ENCODE assay signal across 13 cellular contexts in the genomic region with DNA sequence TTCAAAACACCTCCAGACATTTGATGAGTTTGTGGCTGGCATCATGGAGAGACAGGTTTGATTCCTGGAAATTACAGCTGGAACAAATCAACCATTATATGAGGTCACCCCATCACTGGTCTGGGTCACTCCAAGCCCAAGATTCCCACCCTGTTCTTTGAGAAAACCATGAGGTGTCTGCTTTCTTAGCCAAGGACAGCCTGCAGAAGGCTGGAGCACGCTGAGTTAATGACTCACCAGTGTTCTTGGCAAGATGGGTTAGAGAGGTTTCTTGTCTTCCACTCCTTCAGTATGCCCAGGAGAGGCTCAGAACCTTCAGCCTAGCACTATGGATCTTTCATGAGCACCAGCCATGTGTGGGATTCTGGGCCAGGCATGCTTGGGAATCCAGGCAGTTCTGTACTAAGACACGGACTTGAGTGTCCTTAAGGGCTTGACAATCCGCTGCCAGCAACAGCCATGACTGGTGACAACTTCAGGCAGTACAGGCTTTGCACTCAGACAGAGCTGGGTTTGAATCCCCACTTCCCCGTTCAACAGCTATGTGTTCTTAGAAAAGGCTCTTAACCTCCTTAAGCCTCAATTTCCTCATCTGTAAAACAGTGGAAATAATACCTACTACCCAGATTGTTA. TPM values are rescaled to one million over a fixed set of nuclear protein-coding genes. Genes with fewer than 3 reads are reported as not detected.
DNase-seq lines count a peak whose midpoint lies in the region; FAIRE-seq and TF ChIP-seq lines count a peak whose summit lies in the region.
"Had no signal": no experiment of that assay in that cellular context is flagged by ENCODE, and none has a peak within 500 bp of the region (broad histone marks: within the 10 kb centered on the region; RNA-seq: fewer than 3 reads in every experiment).

No MANE protein-coding gene starts in this region.

- no peaks in the 10 kb centered on the region for H3K79me2 ChIP-seq in mammary epithelial cell (ENCODE audit: insufficient read depth, low read length)

- DNase-seq in AG04450 (ENCODE audit: low read depth, low spot score): peak; percentile 67
- peak; percentile 33 for DNase-seq in HTR-8/SVneo (ENCODE audit: insufficient read length, low spot score)
- DNase-seq in mammary epithelial cell: peak; percentile 96
- DNase-seq in islet precursor cell: peak; percentile 46
- no peak for DNase-seq in SK-N-DZ (ENCODE audit: low spot score)
- no peak for DNase-seq in amygdala (lab: John Stamatoyannopoulos, UW)
- no peak for DNase-seq in germinal center (ENCODE audit: low spot score)
- no peak for DNase-seq in ecto neural progenitor cell (ENCODE audit: low spot score)
- DNase-seq: activated CD4-positive, alpha-beta T cell treated with anti-CD3 and anti-CD28 coated beads for 36 hours; CD4-positive, CD25-positive, alpha-beta regulatory T cell had no signal

- no peak overlapping the region for H3K27ac ChIP-seq in AG04450 (ENCODE audit: low read depth, low read length)
- peak overlapping the region; percentile 55 for H3K27ac ChIP-seq in mammary epithelial cell (ENCODE audit: insufficient read depth, low read depth, low read length)

- H3K27me3 ChIP-seq in AG04450 (ENCODE audit: control insufficient read depth, insufficient read depth, low read length) (no peaks in the 10 kb centered on the region), mammary epithelial cell (ENCODE audit: insufficient read depth, low read length) (no peaks in the 10 kb centered on the region)

- H3K9me3 ChIP-seq in AG04450 (ENCODE audit: control insufficient read depth, insufficient read depth, low read length): no peaks in the 10 kb centered on the region; the same call in 1 of the 2 replicates
- H3K9me3 ChIP-seq in mammary epithelial cell (replicated peaks; ENCODE audit: insufficient read depth, low read length): no peaks in the 10 kb centered on the region

- no peak overlapping the region for H3K4me2 ChIP-seq in mammary epithelial cell (ENCODE audit: insufficient read depth, low read depth, low read length)

- H3K4me3 ChIP-seq in AG04450 (ENCODE audit: low read depth, low read length) (no peak overlapping the region), mammary epithelial cell (replicated peaks in 1 of 3; ENCODE audit: insufficient read depth in 1 of 3, low read depth in 2 of 3, low read length in 3 of 3) (no peak overlapping the region)

- 67% methylated on average over 4 of the region's 4 CpGs for WGBS in mammary epithelial cell (ENCODE audit: low coverage, missing lambda C conversion rate)

- no peak for FAIRE-seq in HTR-8/SVneo (lab: Jason Lieb, UNC)
- FAIRE-seq: frontal cortex had no signal

- intact Hi-C loops in mammary epithelial cell (cut with micrococcal nuclease): no loop called here

- H3K4me1 ChIP-seq in mammary epithelial cell (ENCODE audit: insufficient read depth, low read length): peaks cover 38% of the 10 kb centered on the region

- H3K9ac ChIP-seq in mammary epithelial cell (ENCODE audit: insufficient read depth, low read length): no peak overlapping the region

- TF ChIP-seq CTCF in AG04450 (IDR thresholded peaks at IDR 0.05; ENCODE audit: low read depth, low read length) (no peak), mammary epithelial cell (conservative IDR thresholded peaks at IDR 0.05 in 1 of 2, IDR thresholded peaks at IDR 0.05 in 1 of 2; ENCODE audit: extremely low read depth in 1 of 2, insufficient read depth in 1 of 2, low read depth in 1 of 2, low read length in 2 of 2) (no peak)

- in situ Hi-C loops in mammary epithelial cell (cut with MboI; ENCODE audit: low sequenced_read_pairs in 2 of 2): no loop called here

- no peaks in the 10 kb centered on the region for H3K36me3 ChIP-seq in mammary epithelial cell (ENCODE audit: insufficient read depth, low read length)

- dilution Hi-C loops in mammary epithelial cell (cut with HindIII; ENCODE audit: low sequenced_read_pairs): no loop called here

- H2AFZ ChIP-seq in mammary epithelial cell (ENCODE audit: low read depth, low read length): no peak overlapping the region

- POLR2A ChIA-PET in AG04450 (lab: Yijun Ruan, JAX): no interaction called here

- BruUV-seq in mammary epithelial cell (replicated peaks; lab: Mats Ljungman, UMichigan): no TSS peak

- no peaks in the 10 kb centered on the region for H4K20me1 ChIP-seq in mammary epithelial cell (ENCODE audit: insufficient read depth, low read length)

- CTCF ChIA-PET in AG04450 (lab: Charles Lee): interaction anchor here (0.8 to 6.0 kb wide), 2 partner anchors 47 to 161 kb away, joined by 3 to 30 read pairs; no protein-coding TSS in a partner anchor
- CTCF ChIA-PET in mammary epithelial cell (lab: Charles Lee; ENCODE audit: low non-redundant PET): interaction anchor here (0.8 kb wide), 1 partner anchor 56 kb away, joined by 4 read pairs; no protein-coding TSS in a partner anchor

RNA-seq across cellular contexts. Expression of gene GRHL3, which starts 43.9 kb away (rescaled TPM):
- polyA plus RNA-seq in AG04450 (2011; rRNA removed) (0.04 TPM in 1 of 2 replicates, not detected in the other), mammary epithelial cell (3.5 TPM)
- polyA minus RNA-seq in AG04450 (2011; rRNA and poly(A)+ RNA removed): not detected in 2 replicates
- 10 to 100 TPM in 1 of 2 donors, 1 to 10 TPM in 1; 1.3 to 15.3 TPM for total RNA-seq in mammary epithelial cell
- polyA minus RNA-seq in mammary epithelial cell: 1.1 TPM
- polyA plus RNA-seq in SK-N-DZ (2014; cell fraction: cytosol; rRNA removed): 0.10 TPM in 1 of 2 replicates, not detected in the other
- 0.15 TPM in 1 of 2 replicates, not detected in the other for polyA plus RNA-seq in SK-N-DZ (2014; cell fraction: nucleus; rRNA removed)
- total RNA-seq: activated CD4-positive, alpha-beta T cell treated with anti-CD3 and anti-CD28 coated beads for 36 hours; activated naive CD4-positive, alpha-beta T cell treated with anti-CD3 and anti-CD28 coated beads, Interleukin-2, amount 50 U/mL, for 72 hours; CD4-positive, CD25-positive, alpha-beta regulatory T cell; frontal cortex; subcutaneous adipose tissue had no signal
- polyA plus RNA-seq: CD4-positive, CD25-positive, alpha-beta regulatory T cell had no signal

RNA-seq across cellular contexts. Expression of gene STPG1, which starts 50.5 kb away (rescaled TPM):
- 6.6 and 7.9 TPM in 2 replicates for polyA plus RNA-seq in AG04450 (2011; rRNA removed)
- 5.5 and 6.7 TPM in 2 replicates for polyA minus RNA-seq in AG04450 (2011; rRNA and poly(A)+ RNA removed)
- total RNA-seq in mammary epithelial cell: 10 to 100 TPM; 13.0 to 20.5 TPM
- polyA plus RNA-seq in mammary epithelial cell: 11.4 TPM
- 27.1 TPM for polyA minus RNA-seq in mammary epithelial cell
- polyA plus RNA-seq in SK-N-DZ (2014; cell fraction: cytosol; rRNA removed): 3.5 and 4.0 TPM in 2 replicates
- 0.99 and 2.4 TPM in 2 replicates for polyA plus RNA-seq in SK-N-DZ (2014; cell fraction: nucleus; rRNA removed)

RNA-seq across cellular contexts. Expression of gene NIPAL3, which starts 52.5 kb away (rescaled TPM):
- 46.5 and 48.5 TPM in 2 replicates for polyA plus RNA-seq in AG04450 (2011; rRNA removed)
- polyA minus RNA-seq in AG04450 (2011; rRNA and poly(A)+ RNA removed): 58.4 and 73.2 TPM in 2 replicates
- total RNA-seq in mammary epithelial cell: 100 to 1,000 TPM in 1 of 2 donors, 10 to 100 TPM in 1; 48.9 to 116 TPM
- 51.3 TPM for polyA plus RNA-seq in mammary epithelial cell
- 50.4 TPM for polyA minus RNA-seq in mammary epithelial cell
- 11.7 and 12.2 TPM in 2 replicates for polyA plus RNA-seq in SK-N-DZ (2014; cell fraction: cytosol; rRNA removed)
- polyA plus RNA-seq in SK-N-DZ (2014; cell fraction: nucleus; rRNA removed): 4.4 and 5.4 TPM in 2 replicates

Comparison
In these comparisons a context has a peak if more than half of its experiments do, and no peak if none do; other contexts are left out.
1. DNase-seq: peak in AG04450 (single experiment), HTR-8/SVneo (single experiment), mammary epithelial cell (single experiment) and islet precursor cell (single experiment); none in SK-N-DZ (single experiment), amygdala (0 of 56), germinal center (single experiment) and ecto neural progenitor cell (single experiment).